In genomic region chr4:169557061-169557636, GRCh38 we compare ENCODE assay signal across 1 cellular context.
TF ChIP-seq lines count a peak whose summit lies in the region.

No MANE protein-coding gene starts in this region.

TF ChIP-seq in endothelial cell of umbilical vein, 7 proteins besides CTCF, POLR2A, EP300 and RAD21:
- peak; percentile 52 for TF ChIP-seq POLR2AphosphoS5 (IDR thresholded peaks at IDR 0.05; ENCODE audit: insufficient read depth, low read depth, low read length)
- peak; percentile 43 for TF ChIP-seq JUN (IDR thresholded peaks at IDR 0.05; ENCODE audit: borderline replicate concordance, insufficient read depth, insufficient read length, low read depth)
- no peak for TF ChIP-seq MYC (IDR thresholded peaks at IDR 0.05; ENCODE audit: low read depth, low read length)
- peak; percentile 93 for TF ChIP-seq GATA2 (IDR thresholded peaks at IDR 0.05; ENCODE audit: insufficient read depth, insufficient read length, low read depth, low read length)
- TF ChIP-seq FOS (IDR thresholded peaks at IDR 0.05; ENCODE audit: borderline replicate concordance, insufficient read depth, low read length), result peak; percentile 81
- TF ChIP-seq EZH2 (IDR thresholded peaks at IDR 0.05; ENCODE audit: borderline replicate concordance, low read depth, low read length, severe bottlenecking), result no peak
TF ChIP-seq in endothelial cell of umbilical vein: peak in this region for 4.
